In genomic region chr19:40419066-40419612, GRCh38 we compare ENCODE assay signal across 21 cellular contexts. TPM values are rescaled to one million over a fixed set of nuclear protein-coding genes. Genes with fewer than 3 reads are reported as not detected.
DNase-seq lines count a peak whose midpoint lies in the region; ATAC-seq and TF ChIP-seq lines count a peak whose summit lies in the region.
"Had no signal": no experiment of that assay in that cellular context is flagged by ENCODE, and none has a peak within 500 bp of the region (broad histone marks: within the 10 kb centered on the region; RNA-seq: fewer than 3 reads in every experiment).

No MANE protein-coding gene starts in this region.

- intact Hi-C loops in activated CD4-positive, alpha-beta T cell treated with anti-CD3 and anti-CD28 coated beads for 36 hours (cut with DNase I, micrococcal nuclease) = no loop called here
- intact Hi-C loops in vagina (cut with DNase I) = no loop called here

- H3K18ac ChIP-seq in neuronal stem cell (ENCODE audit: low read length) = no peak overlapping the region

- no peak overlapping the region for H3K4me2 ChIP-seq in neuronal stem cell (ENCODE audit: insufficient read depth, low read length, poor library complexity, severe bottlenecking)
- H3K4me2 ChIP-seq: smooth muscle cell had no signal

- H3K4me3 Mint-ChIP-seq in activated CD4-positive, alpha-beta T cell treated with anti-CD3 and anti-CD28 coated beads for 36 hours = no peak overlapping the region
- peak overlapping the region in 3 of 5 experiments; percentile 8 to 79 (median 66) for H3K4me3 Mint-ChIP-seq in brain

- peak overlapping the region; percentile 85 for H3K4ac ChIP-seq in neuronal stem cell (ENCODE audit: low read length)

- WGBS in neuronal stem cell (ENCODE audit: extremely low coverage in 2 of 2, insufficient read length in 2 of 2, insufficient replicate concordance in 1 of 2), 2 donors = no CpG with 5 or more reads among the region's 5 CpGs

- no peak for TF ChIP-seq CTCF in brain (conservative IDR thresholded peaks at IDR 0.05)
- no peak for TF ChIP-seq CTCF in vagina (IDR thresholded peaks at IDR 0.05)

- no peak overlapping the region for H3K14ac ChIP-seq in neuronal stem cell (ENCODE audit: low read length)

- no peak overlapping the region for H3K4me3 ChIP-seq in neuronal stem cell (ENCODE audit: low read length in 2 of 2)
- H3K4me3 ChIP-seq in vagina = no peak overlapping the region
- H3K4me3 ChIP-seq: GM12878, mucosa of descending colon, smooth muscle cell, tibial artery had no signal

- no peak overlapping the region for H2BK5ac ChIP-seq in neuronal stem cell (ENCODE audit: low read length)

- H3K4me1 ChIP-seq in neuronal stem cell (ENCODE audit: control insufficient read depth in 2 of 2, insufficient read depth in 1 of 2, low read depth in 1 of 2, low read length in 2 of 2) = peaks cover 7 to 8% of the 10 kb centered on the region in 2 donors
- H3K4me1 ChIP-seq in vagina = peaks cover 31% of the 10 kb centered on the region

- peaks cover 13% of the 10 kb centered on the region for H3K36me3 Mint-ChIP-seq in activated CD4-positive, alpha-beta T cell treated with anti-CD3 and anti-CD28 coated beads for 36 hours (ENCODE audit: low read depth)
- H3K36me3 Mint-ChIP-seq in brain = peaks cover 5% of the 10 kb centered on the region

- H3K36me3 ChIP-seq in neuronal stem cell (replicated peaks in 1 of 2; ENCODE audit: control insufficient read depth in 2 of 2, insufficient read depth in 2 of 2, low read length in 2 of 2) (peaks cover 1 to 14% of the 10 kb centered on the region in 2 donors), vagina (peaks cover 0 to 10% of the 10 kb centered on the region in 2 donors)

- H2BK120ac ChIP-seq in neuronal stem cell (ENCODE audit: low read depth, low read length) = peak overlapping the region; percentile 0

- no peak for ATAC-seq in activated CD4-positive, alpha-beta T cell treated with anti-CD3 and anti-CD28 coated beads for 36 hours
- ATAC-seq: GM12878, mucosa of descending colon had no signal

- no peak overlapping the region for H2BK12ac ChIP-seq in neuronal stem cell (ENCODE audit: low read length)

- no peak overlapping the region for H2AFZ ChIP-seq in neuronal stem cell (ENCODE audit: low read length)

- no peak overlapping the region for H3K9ac ChIP-seq in neuronal stem cell (ENCODE audit: low read depth, low read length, poor library complexity)

- no peaks in the 10 kb centered on the region for H3K9me3 Mint-ChIP-seq in activated CD4-positive, alpha-beta T cell treated with anti-CD3 and anti-CD28 coated beads for 36 hours (ENCODE audit: low read depth)
- peaks cover 0 to 4% (median 0%) of the 10 kb centered on the region in 5 experiments for H3K9me3 Mint-ChIP-seq in brain

- no peak overlapping the region for H4K91ac ChIP-seq in neuronal stem cell (ENCODE audit: low read depth, low read length, poor library complexity)

- CTCF ChIA-PET in activated CD4-positive, alpha-beta T cell treated with anti-CD3 and anti-CD28 coated beads for 36 hours (lab: Charles Lee) = no interaction called here

- H3K27me3 ChIP-seq in neuronal stem cell (ENCODE audit: control insufficient read depth in 3 of 3, insufficient read depth in 3 of 3, low read depth in 1 of 3, low read length in 3 of 3) (no peaks in the 10 kb centered on the region), vagina (no peaks in the 10 kb centered on the region)
- H3K27me3 ChIP-seq: tibial artery had no signal

- H3K27ac ChIP-seq in neuronal stem cell (replicated peaks; ENCODE audit: low read length) = no peak overlapping the region
- no peak overlapping the region for H3K27ac ChIP-seq in vagina
- H3K27ac ChIP-seq: tibial artery had no signal

- no peak overlapping the region for H4K8ac ChIP-seq in neuronal stem cell (ENCODE audit: low read depth, low read length)

- peak overlapping the region; percentile 73 for H2AK5ac ChIP-seq in neuronal stem cell (ENCODE audit: low read depth, low read length)

- peaks cover 24% of the 10 kb centered on the region for H3K4me1 Mint-ChIP-seq in activated CD4-positive, alpha-beta T cell treated with anti-CD3 and anti-CD28 coated beads for 36 hours
- peaks cover 41% of the 10 kb centered on the region for H3K4me1 Mint-ChIP-seq in brain

- no peak overlapping the region for H3K23ac ChIP-seq in neuronal stem cell (ENCODE audit: low read depth, low read length, poor library complexity)

- H3K27ac Mint-ChIP-seq in activated CD4-positive, alpha-beta T cell treated with anti-CD3 and anti-CD28 coated beads for 36 hours = peak overlapping the region; percentile 17
- peak overlapping the region in 3 of 5 experiments; percentile 9 to 85 (median 84) for H3K27ac Mint-ChIP-seq in brain
- H3K27ac Mint-ChIP-seq: progenitor cell of endocrine pancreas had no signal

- peaks cover 2% of the 10 kb centered on the region for H3K79me1 ChIP-seq in neuronal stem cell (ENCODE audit: low read depth, low read length)

- no peak for DNase-seq in activated CD4-positive, alpha-beta T cell treated with anti-CD3 and anti-CD28 coated beads for 36 hours
- no peak for DNase-seq in activated CD4-positive, alpha-beta T cell treated with anti-CD3 and anti-CD28 coated beads, Interleukin-2, amount 50 U/mL, for 48 hours
- DNase-seq in HT-29 (ENCODE audit: low spot score) (peak; percentile 36), neuronal stem cell (ENCODE audit: low spot score) (no peak), hippocampal formation (lab: John Stamatoyannopoulos, UW) (no peak), vagina (ENCODE audit: extremely low spot score in 2 of 2) (no peak)
- DNase-seq in stimulated activated CD4-positive, alpha-beta T cell treated with anti-CD3 and anti-CD28 coated beads, Interleukin-4, amount 100 ng/mL, for 1 hour = no peak
- DNase-seq: effector CD8-positive, alpha-beta T cell; hypothalamus; mucosa of descending colon; NCI-H1436; NCI-H2227 treated with DMSO at 0.1 percent for 48 hours; SIG-M5; T1000; tibial artery had no signal

- TF ChIP-seq POLR2A in vagina (IDR thresholded peaks at IDR 0.05) = no peak

- peak overlapping the region; percentile 34 for H2BK15ac ChIP-seq in neuronal stem cell (ENCODE audit: low read length)

- no peaks in the 10 kb centered on the region for H3K27me3 Mint-ChIP-seq in activated CD4-positive, alpha-beta T cell treated with anti-CD3 and anti-CD28 coated beads for 36 hours
- H3K27me3 Mint-ChIP-seq in brain = peaks cover 10% of the 10 kb centered on the region

- POLR2A ChIA-PET in activated CD4-positive, alpha-beta T cell treated with anti-CD3 and anti-CD28 coated beads for 36 hours (lab: Charles Lee) = interaction anchor here (0.6 kb wide), 1 partner anchor 954 kb away, joined by 3 read pairs; no protein-coding TSS in a partner anchor

- H3K9me3 ChIP-seq in neuronal stem cell (replicated peaks in 1 of 2; ENCODE audit: control insufficient read depth in 2 of 2, insufficient read depth in 1 of 2, low read depth in 1 of 2, low read length in 2 of 2) (no peaks in the 10 kb centered on the region), vagina (no peaks in the 10 kb centered on the region)
- H3K9me3 ChIP-seq: mucosa of descending colon, tibial artery had no signal

RNA-seq across cellular contexts. Expression of gene PRX, which starts 6.0 kb away (rescaled TPM):
- 1 to 10 TPM; 1.0 to 1.4 TPM for total RNA-seq in activated CD4-positive, alpha-beta T cell treated with anti-CD3 and anti-CD28 coated beads for 36 hours
- total RNA-seq in HT-29 (2014; rRNA removed; shearing (Covaris generic)) = 1.3 and 1.8 TPM in 2 replicates
- 2.6 TPM for polyA plus RNA-seq in brain (ENCODE audit: insufficient read depth, low read depth, low replicate concordance)
- polyA plus RNA-seq in neuronal stem cell (2013, experiment 1 of 2) = 1.9 TPM
- 1.9 TPM for polyA plus RNA-seq in neuronal stem cell (2013, experiment 2 of 2)
- total RNA-seq in vagina = 3.2 TPM

RNA-seq across cellular contexts. Expression of gene SERTAD1, which starts 6.7 kb away (rescaled TPM):
- 10 to 100 TPM; 10.0 to 14.7 TPM for total RNA-seq in activated CD4-positive, alpha-beta T cell treated with anti-CD3 and anti-CD28 coated beads for 36 hours
- 32.1 and 32.7 TPM in 2 replicates for total RNA-seq in HT-29 (2014; rRNA removed; shearing (Covaris generic))
- polyA plus RNA-seq in brain (ENCODE audit: insufficient read depth, low read depth, low replicate concordance) = 4.6 TPM
- polyA plus RNA-seq in neuronal stem cell (2013, experiment 1 of 2) = 2.7 TPM
- polyA plus RNA-seq in neuronal stem cell (2013, experiment 2 of 2) = 2.7 TPM
- total RNA-seq in vagina = 14.2 TPM

RNA-seq across cellular contexts. Expression of gene SERTAD3, which starts 25.0 kb away (rescaled TPM):
- 10 to 100 TPM in 1 of 2 experiments, 1 to 10 TPM in 1; 8.4 to 12.0 TPM for total RNA-seq in activated CD4-positive, alpha-beta T cell treated with anti-CD3 and anti-CD28 coated beads for 36 hours
- total RNA-seq in HT-29 (2014; rRNA removed; shearing (Covaris generic)) = 23.4 and 30.6 TPM in 2 replicates
- polyA plus RNA-seq in brain (ENCODE audit: insufficient read depth, low read depth, low replicate concordance) = 10.5 TPM
- polyA plus RNA-seq in neuronal stem cell (2013, experiment 1 of 2) = 13.1 TPM
- 13.1 TPM for polyA plus RNA-seq in neuronal stem cell (2013, experiment 2 of 2)
- total RNA-seq in vagina = 42.0 TPM

RNA-seq across cellular contexts. Expression of gene HIPK4, which starts 29.2 kb away (rescaled TPM):
- total RNA-seq in activated CD4-positive, alpha-beta T cell treated with anti-CD3 and anti-CD28 coated beads for 36 hours = under 1 TPM in 1 of 2 experiments, not detected in 1; 0.09 TPM
- total RNA-seq in HT-29 (2014; rRNA removed; shearing (Covaris generic)) = 0.10 TPM in 1 of 2 replicates, not detected in the other
- not detected for polyA plus RNA-seq in brain (ENCODE audit: insufficient read depth, low read depth, low replicate concordance)
- polyA plus RNA-seq in neuronal stem cell (2013, experiment 1 of 2) = 0.29 TPM
- 0.28 TPM for polyA plus RNA-seq in neuronal stem cell (2013, experiment 2 of 2)
- 0.74 TPM for total RNA-seq in vagina
- total RNA-seq: A172, LHCN-M2, progenitor cell of endocrine pancreas, smooth muscle cell had no signal

RNA-seq across cellular contexts. Expression of gene BLVRB, which starts 46.4 kb away (rescaled TPM):
- total RNA-seq in activated CD4-positive, alpha-beta T cell treated with anti-CD3 and anti-CD28 coated beads for 36 hours = 10 to 100 TPM; 34.1 to 35.6 TPM
- 201 and 206 TPM in 2 replicates for total RNA-seq in HT-29 (2014; rRNA removed; shearing (Covaris generic))
- polyA plus RNA-seq in brain (ENCODE audit: insufficient read depth, low read depth, low replicate concordance) = 24.4 TPM
- polyA plus RNA-seq in neuronal stem cell (2013, experiment 1 of 2) = 25.7 TPM
- polyA plus RNA-seq in neuronal stem cell (2013, experiment 2 of 2) = 25.5 TPM
- total RNA-seq in vagina = 357 TPM
